ENCODE assay signal across 9 cellular contexts in the genomic region with DNA sequence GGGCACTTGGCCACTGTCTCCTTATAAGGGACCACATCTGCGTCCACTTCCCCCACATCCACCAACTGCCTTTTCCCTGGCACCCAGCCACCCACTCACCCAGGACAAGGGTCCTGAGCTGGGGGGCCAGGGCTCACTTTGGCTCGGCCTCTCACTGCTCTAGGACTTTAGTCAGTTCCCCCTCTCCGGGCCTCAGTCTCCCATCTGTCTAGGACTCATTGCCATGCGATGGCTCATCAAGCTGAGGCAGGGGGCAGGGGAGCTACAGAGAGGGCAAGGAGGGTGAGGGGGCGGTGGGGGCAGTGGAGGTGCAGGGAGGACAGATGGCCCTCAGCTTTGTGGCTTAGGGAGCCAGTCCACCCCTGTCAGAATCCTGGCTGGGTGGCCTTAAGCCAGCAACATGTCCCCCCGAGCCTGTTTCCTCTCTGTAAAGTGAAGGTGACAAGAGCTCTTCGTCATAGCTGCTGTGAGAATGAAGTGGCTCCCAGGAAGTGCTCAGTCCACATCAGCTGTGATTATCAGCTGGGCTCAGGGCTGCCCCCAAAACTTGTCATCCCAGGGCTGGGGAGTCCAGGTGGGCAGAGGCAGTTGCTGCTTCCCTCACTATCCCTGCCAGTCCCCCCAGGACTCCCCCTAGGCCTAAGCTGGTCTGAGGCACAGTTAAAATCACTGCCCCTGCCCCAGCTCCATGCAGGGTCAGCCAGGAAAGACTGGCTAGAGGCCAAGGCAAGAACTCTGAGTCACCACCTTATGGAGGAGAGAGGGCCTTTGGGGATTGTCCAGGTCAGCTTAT. TPM values are rescaled to one million over a fixed set of nuclear protein-coding genes. Genes with fewer than 3 reads are reported as not detected.
DNase-seq lines count a peak whose midpoint lies in the region; ATAC-seq lines count a peak whose summit lies in the region.
"Had no signal": no experiment of that assay in that cellular context is flagged by ENCODE, and none has a peak within 500 bp of the region (broad histone marks: within the 10 kb centered on the region; RNA-seq: fewer than 3 reads in every experiment).

No MANE protein-coding gene starts in this region.

- peak; percentile 46 for DNase-seq in stimulated activated CD4-positive, alpha-beta T cell treated with anti-CD3 and anti-CD28 coated beads, Interleukin-1b, Interleukin-23, amount 100 ng/mL, for 48 hours
- no peak for DNase-seq in stimulated activated CD4-positive, alpha-beta T cell treated with anti-CD3 and anti-CD28 coated beads, Interleukin-12 subunit alpha, Interleukin-12 subunit beta, amount 100 ng/mL, for 4 hours
- DNase-seq in activated CD4-positive, alpha-beta memory T cell treated with anti-CD3 and anti-CD28 coated beads, Interleukin-2, amount 10 ng/mL, durations not matched to agents 7 days and 5 days = peak; percentile 62
- peak; percentile 78 for DNase-seq in glomerular visceral epithelial cell (ENCODE audit: extremely low spot score)
- no peak for DNase-seq in NCI-H69 (lab: John Stamatoyannopoulos, UW)
- no peak for DNase-seq in SK-N-DZ (ENCODE audit: low spot score)

- H3K27ac Mint-ChIP-seq in activated CD4-positive, alpha-beta memory T cell treated with anti-CD3 and anti-CD28 coated beads, Interleukin-2, amount 10 ng/mL, durations not matched to agents 7 days and 5 days = peak overlapping the region; percentile 97

- POLR2A ChIA-PET in activated CD4-positive, alpha-beta memory T cell treated with anti-CD3 and anti-CD28 coated beads, Interleukin-2, amount 10 ng/mL, durations not matched to agents 7 days and 5 days (lab: Charles Lee) = interaction anchor here (0.6 to 9.0 kb wide), 22 partner anchors 9 to 339 kb away, joined by 3 to 457 read pairs (median 4); a partner anchor contains a TSS

- CTCF ChIA-PET in activated CD4-positive, alpha-beta memory T cell treated with anti-CD3 and anti-CD28 coated beads, Interleukin-2, amount 10 ng/mL, durations not matched to agents 7 days and 5 days (lab: Charles Lee) = interaction anchor here (1.4 to 4.7 kb wide), 5 partner anchors 12 to 32 kb away, joined by 5 to 71 read pairs (median 16); a partner anchor contains a TSS

- H3K36me3 Mint-ChIP-seq in activated CD4-positive, alpha-beta memory T cell treated with anti-CD3 and anti-CD28 coated beads, Interleukin-2, amount 10 ng/mL, durations not matched to agents 7 days and 5 days (ENCODE audit: low read depth) = peaks cover 86% of the 10 kb centered on the region

- no peaks in the 10 kb centered on the region for H3K9me3 Mint-ChIP-seq in activated CD4-positive, alpha-beta memory T cell treated with anti-CD3 and anti-CD28 coated beads, Interleukin-2, amount 10 ng/mL, durations not matched to agents 7 days and 5 days

- H3K27me3 Mint-ChIP-seq in activated CD4-positive, alpha-beta memory T cell treated with anti-CD3 and anti-CD28 coated beads, Interleukin-2, amount 10 ng/mL, durations not matched to agents 7 days and 5 days = no peaks in the 10 kb centered on the region

- H3K4me1 Mint-ChIP-seq in activated CD4-positive, alpha-beta memory T cell treated with anti-CD3 and anti-CD28 coated beads, Interleukin-2, amount 10 ng/mL, durations not matched to agents 7 days and 5 days = peaks cover 90% of the 10 kb centered on the region

- H3K4me3 Mint-ChIP-seq in activated CD4-positive, alpha-beta memory T cell treated with anti-CD3 and anti-CD28 coated beads, Interleukin-2, amount 10 ng/mL, durations not matched to agents 7 days and 5 days = peak overlapping the region; percentile 45

- ATAC-seq in GM21447 (IDR thresholded peaks at IDR 0.05; ENCODE audit: unreplicated experiment) (no peak), HG03039 (IDR thresholded peaks at IDR 0.05; ENCODE audit: unreplicated experiment) (no peak)

RNA-seq across cellular contexts. Expression of a gene that starts 14.9 kb away (rescaled TPM):
- 1,000 to 10,000 TPM in 1 of 2 experiments, 100 to 1,000 TPM in 1; 984 to 1,005 TPM for total RNA-seq in activated CD4-positive, alpha-beta memory T cell treated with anti-CD3 and anti-CD28 coated beads, Interleukin-2, amount 10 ng/mL, durations not matched to agents 7 days and 5 days
- polyA plus RNA-seq in SK-N-DZ (2014; cell fraction: cytosol; rRNA removed) = 0.44 and 0.71 TPM in 2 replicates
- not detected in 2 replicates for polyA plus RNA-seq in SK-N-DZ (2014; cell fraction: nucleus; rRNA removed)

RNA-seq across cellular contexts. Expression of a gene that starts 16.9 kb away (rescaled TPM):
- 1 to 10 TPM; 3.4 to 3.9 TPM for total RNA-seq in activated CD4-positive, alpha-beta memory T cell treated with anti-CD3 and anti-CD28 coated beads, Interleukin-2, amount 10 ng/mL, durations not matched to agents 7 days and 5 days
- polyA plus RNA-seq in SK-N-DZ (2014; cell fraction: cytosol; rRNA removed) = 0.05 and 0.08 TPM in 2 replicates
- polyA plus RNA-seq in SK-N-DZ (2014; cell fraction: nucleus; rRNA removed) = 0.03 TPM in 1 of 2 replicates, not detected in the other
- total RNA-seq: skeletal muscle tissue had no signal

RNA-seq across cellular contexts. Expression of a gene that starts 41.2 kb away (rescaled TPM):
- total RNA-seq in activated CD4-positive, alpha-beta memory T cell treated with anti-CD3 and anti-CD28 coated beads, Interleukin-2, amount 10 ng/mL, durations not matched to agents 7 days and 5 days = 10 to 100 TPM; 10.2 to 10.3 TPM
- polyA plus RNA-seq in SK-N-DZ (2014; cell fraction: cytosol; rRNA removed) = 1.0 and 1.8 TPM in 2 replicates
- polyA plus RNA-seq in SK-N-DZ (2014; cell fraction: nucleus; rRNA removed) = 2.6 and 4.0 TPM in 2 replicates

RNA-seq across cellular contexts. Expression of a gene that starts 53.1 kb away (rescaled TPM):
- 100 to 1,000 TPM; 114 to 126 TPM for total RNA-seq in activated CD4-positive, alpha-beta memory T cell treated with anti-CD3 and anti-CD28 coated beads, Interleukin-2, amount 10 ng/mL, durations not matched to agents 7 days and 5 days
- not detected in 2 replicates for polyA plus RNA-seq in SK-N-DZ (2014; cell fraction: cytosol; rRNA removed)
- not detected in 2 replicates for polyA plus RNA-seq in SK-N-DZ (2014; cell fraction: nucleus; rRNA removed)

Comparison
In these comparisons a context has a peak if more than half of its experiments do, and no peak if none do; other contexts are left out.
1. DNase-seq: peak in stimulated activated CD4-positive, alpha-beta T cell treated with anti-CD3 and anti-CD28 coated beads, Interleukin-1b, Interleukin-23, amount 100 ng/mL, for 48 hours (single experiment), activated CD4-positive, alpha-beta memory T cell treated with anti-CD3 and anti-CD28 coated beads, Interleukin-2, amount 10 ng/mL, durations not matched to agents 7 days and 5 days (single experiment) and glomerular visceral epithelial cell (single experiment); none in stimulated activated CD4-positive, alpha-beta T cell treated with anti-CD3 and anti-CD28 coated beads, Interleukin-12 subunit alpha, Interleukin-12 subunit beta, amount 100 ng/mL, for 4 hours (single experiment), NCI-H69 (single experiment) and SK-N-DZ (single experiment).